In the genomic region with DNA sequence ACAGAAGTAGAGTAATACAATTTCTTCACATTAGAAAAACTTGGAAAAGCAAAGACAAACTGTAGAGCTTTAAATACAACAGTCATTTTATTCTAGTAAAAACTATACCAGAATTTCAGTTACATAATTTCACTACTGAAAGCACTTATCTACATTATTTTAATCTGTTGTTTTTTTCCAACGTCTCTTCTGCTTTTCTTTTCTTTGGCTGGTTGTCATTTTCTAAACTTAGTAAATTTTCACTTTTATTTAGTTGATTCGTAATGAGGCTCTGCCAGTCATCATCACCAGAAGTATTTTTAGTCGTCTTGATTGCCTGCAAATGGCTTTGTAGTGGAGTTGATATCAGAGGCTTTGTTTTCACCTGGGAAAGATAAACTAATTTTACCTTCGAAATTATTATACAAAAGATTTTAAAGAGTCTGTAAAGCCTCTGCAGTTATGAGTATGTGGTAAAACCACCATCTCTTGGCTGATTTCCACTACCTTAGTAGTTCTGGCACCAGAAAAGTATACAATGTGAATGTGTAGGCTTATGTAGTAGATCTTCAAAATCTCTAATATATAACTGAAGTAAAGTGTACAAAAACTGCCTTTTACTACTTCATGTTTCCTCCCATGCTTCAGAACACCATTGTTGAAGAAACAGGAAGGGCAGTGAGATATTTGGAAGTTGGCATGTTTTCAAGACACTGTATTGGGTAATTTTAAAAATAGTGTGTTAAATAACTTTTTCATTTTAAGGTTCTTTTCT, we compare ENCODE assay signal across 17 cellular contexts. TPM values are rescaled to one million over a fixed set of nuclear protein-coding genes. Genes with fewer than 3 reads are reported as not detected.
DNase-seq lines count a peak whose midpoint lies in the region; ATAC-seq and TF ChIP-seq lines count a peak whose summit lies in the region.
"Had no signal": no experiment of that assay in that cellular context is flagged by ENCODE, and none has a peak within 500 bp of the region (broad histone marks: within the 10 kb centered on the region; RNA-seq: fewer than 3 reads in every experiment).

No MANE protein-coding gene starts in this region.

- TF ChIP-seq POLR2A in gastroesophageal sphincter (IDR thresholded peaks at IDR 0.05) = no peak
- TF ChIP-seq POLR2A in transverse colon (IDR thresholded peaks at IDR 0.05) = no peak

- in situ Hi-C loops in transverse colon (cut with MboI; ENCODE audit: low pct_ligation_motif_present in 1 of 4, low pct_unique_long_range_greater_than_20kb in 1 of 4, low sequenced_read_pairs in 3 of 4) = loop anchor here in 1 of 4 donors (25.0 kb wide), 1 partner anchor 291 kb away; no protein-coding TSS in a partner anchor

- no peak overlapping the region for H2AFZ ChIP-seq in ACC112 (ENCODE audit: low read length, unreplicated experiment)
- H2AFZ ChIP-seq: hepatocyte had no signal

- peaks cover 3 to 11% (median 4%) of the 10 kb centered on the region in 7 donors for H3K9me3 Mint-ChIP-seq in CD14-positive monocyte
- peaks cover 5% of the 10 kb centered on the region for H3K9me3 Mint-ChIP-seq in activated T-helper 17 cell treated with anti-CD3 and anti-CD28 coated beads, Interleukin-2, amount 50 U/mL, for 72 hours
- peaks cover 9% of the 10 kb centered on the region for H3K9me3 Mint-ChIP-seq in endodermal cell

- no peak overlapping the region for H3K4me3 Mint-ChIP-seq in CD14-positive monocyte
- H3K4me3 Mint-ChIP-seq in activated T-helper 17 cell treated with anti-CD3 and anti-CD28 coated beads, Interleukin-2, amount 50 U/mL, for 72 hours = no peak overlapping the region
- no peak overlapping the region for H3K4me3 Mint-ChIP-seq in endodermal cell

- WGBS in gastroesophageal sphincter (ENCODE audit: low coverage in 1 of 2), 2 donors = 17 to 40% methylated on average over 4 of the region's 4 CpGs
- 94% methylated on average over 3 of the region's 4 CpGs; no CpG with 5 or more reads in 1 of the 2 experiments for WGBS in endodermal cell (ENCODE audit: insufficient coverage in 1 of 2, insufficient read length in 1 of 2), 2 experiments
- 39 to 52% methylated on average over 4 of the region's 4 CpGs for WGBS in transverse colon (ENCODE audit: low coverage in 1 of 2), 2 donors

- no peaks in the 10 kb centered on the region for H3K27me3 ChIP-seq in ACC112 (ENCODE audit: insufficient read depth, low read length)
- H3K27me3 ChIP-seq in gastroesophageal sphincter = no peaks in the 10 kb centered on the region
- no peaks in the 10 kb centered on the region for H3K27me3 ChIP-seq in endodermal cell (ENCODE audit: control insufficient read depth, insufficient read depth, low read length, poor library complexity, severe bottlenecking)
- H3K27me3 ChIP-seq in transverse colon = no peaks in the 10 kb centered on the region
- H3K27me3 ChIP-seq: hepatocyte, ovary, thyroid gland had no signal

- DNase-seq in CD14-positive monocyte (ENCODE audit: low spot score) (no peak), fibroblast of the aortic adventitia (ENCODE audit: low read depth) (peak; percentile 52), endodermal cell (no peak), transverse colon (no peak)
- DNase-seq: DMS79 treated with DMSO at 0.1 percent for 48 hours; erythroblast; NCI-H526 treated with DMSO at 0.1 percent for 48 hours; OCI-M1; ovary; stimulated activated CD4-positive, alpha-beta T cell treated with anti-CD3 and anti-CD28 coated beads, Interleukin-4, amount 100 ng/mL, for 4 hours; thyroid gland had no signal

- H3K4me3 ChIP-seq in ACC112 (ENCODE audit: low read depth, low read length) = no peak overlapping the region
- H3K4me3 ChIP-seq in fibroblast of the aortic adventitia (ENCODE audit: low read depth, low read length) = no peak overlapping the region
- no peak overlapping the region for H3K4me3 ChIP-seq in gastroesophageal sphincter
- H3K4me3 ChIP-seq in endodermal cell (ENCODE audit: low read length) = no peak overlapping the region
- H3K4me3 ChIP-seq in transverse colon = no peak overlapping the region
- H3K4me3 ChIP-seq: coronary artery, hepatocyte, ovary, thyroid gland had no signal

- peaks cover under 1% of the 10 kb centered on the region for H3K79me2 ChIP-seq in ACC112 (ENCODE audit: control insufficient read depth, insufficient read depth, low read length, unreplicated experiment)
- H3K79me2 ChIP-seq: hepatocyte had no signal

- no peak overlapping the region for H3K9ac ChIP-seq in endodermal cell (ENCODE audit: extremely low read depth, low read length, poor library complexity, severe bottlenecking)

- peaks cover 5% of the 10 kb centered on the region for H3K4me1 ChIP-seq in ACC112 (ENCODE audit: control insufficient read depth, insufficient read depth, low read length, unreplicated experiment)
- peaks cover 0 to 9% (median 0%) of the 10 kb centered on the region in 3 donors for H3K4me1 ChIP-seq in gastroesophageal sphincter
- peaks cover 3% of the 10 kb centered on the region for H3K4me1 ChIP-seq in endodermal cell (ENCODE audit: control insufficient read depth, insufficient read depth, low read length)
- peaks cover 0 to 10% (median 0%) of the 10 kb centered on the region in 4 donors for H3K4me1 ChIP-seq in transverse colon
- H3K4me1 ChIP-seq: thyroid gland had no signal

- H3K36me3 Mint-ChIP-seq in CD14-positive monocyte = peaks cover 48 to 57% of the 10 kb centered on the region in 2 donors
- H3K36me3 Mint-ChIP-seq in activated T-helper 17 cell treated with anti-CD3 and anti-CD28 coated beads, Interleukin-2, amount 50 U/mL, for 72 hours (ENCODE audit: low read depth) = peaks cover 88% of the 10 kb centered on the region
- H3K36me3 Mint-ChIP-seq in endodermal cell (ENCODE audit: low read depth) = peaks cover 55% of the 10 kb centered on the region

- H3K36me3 ChIP-seq in ACC112 (ENCODE audit: insufficient read depth, low read length) (peaks cover 65% of the 10 kb centered on the region), gastroesophageal sphincter (peaks cover 4 to 74% of the 10 kb centered on the region in 2 donors), endodermal cell (ENCODE audit: control insufficient read depth, insufficient read depth, low read length) (peaks cover 80% of the 10 kb centered on the region), transverse colon (peaks cover 0 to 60% (median 20%) of the 10 kb centered on the region in 4 donors)
- H3K36me3 ChIP-seq: ovary had no signal

- ATAC-seq in activated T-helper 17 cell treated with anti-CD3 and anti-CD28 coated beads, Interleukin-2, amount 50 U/mL, for 72 hours (replicated peaks) = no peak
- ATAC-seq in gastroesophageal sphincter = no peak

- intact Hi-C loops in CD14-positive monocyte (cut with micrococcal nuclease) (no loop called here), transverse colon (cut with DNase I; ENCODE audit: low total_unique reads) (no loop called here)

- H3K27ac ChIP-seq in ACC112 (ENCODE audit: low read depth, low read length) = peak overlapping the region; percentile 2
- H3K27ac ChIP-seq in gastroesophageal sphincter = no peak overlapping the region
- no peak overlapping the region for H3K27ac ChIP-seq in endodermal cell (ENCODE audit: low read depth, low read length)
- H3K27ac ChIP-seq in transverse colon = no peak overlapping the region
- H3K27ac ChIP-seq: C4-2B, coronary artery, hepatocyte, thyroid gland had no signal

- no peaks in the 10 kb centered on the region for H3K27me3 Mint-ChIP-seq in CD14-positive monocyte (ENCODE audit: low read depth in 3 of 3)
- no peaks in the 10 kb centered on the region for H3K27me3 Mint-ChIP-seq in activated T-helper 17 cell treated with anti-CD3 and anti-CD28 coated beads, Interleukin-2, amount 50 U/mL, for 72 hours
- no peaks in the 10 kb centered on the region for H3K27me3 Mint-ChIP-seq in endodermal cell (ENCODE audit: insufficient read depth)

- peak overlapping the region in 6 of 7 donors; percentile 11 to 91 (median 41) for H3K27ac Mint-ChIP-seq in CD14-positive monocyte
- H3K27ac Mint-ChIP-seq in activated T-helper 17 cell treated with anti-CD3 and anti-CD28 coated beads, Interleukin-2, amount 50 U/mL, for 72 hours = peak overlapping the region; percentile 10
- H3K27ac Mint-ChIP-seq in endodermal cell = no peak overlapping the region

- H3K9me3 ChIP-seq in gastroesophageal sphincter (no peaks in the 10 kb centered on the region), endodermal cell (ENCODE audit: control insufficient read depth, low read length) (peaks cover 6% of the 10 kb centered on the region), transverse colon (no peaks in the 10 kb centered on the region)
- H3K9me3 ChIP-seq: ovary, thyroid gland had no signal

- TF ChIP-seq EP300 in gastroesophageal sphincter (IDR thresholded peaks at IDR 0.05) = no peak
- TF ChIP-seq EP300 in transverse colon (IDR thresholded peaks at IDR 0.05; ENCODE audit: low read depth) = no peak

- H3K4me1 Mint-ChIP-seq in CD14-positive monocyte (peaks cover 18% of the 10 kb centered on the region), endodermal cell (peaks cover 7% of the 10 kb centered on the region)
- H3K4me1 Mint-ChIP-seq in activated T-helper 17 cell treated with anti-CD3 and anti-CD28 coated beads, Interleukin-2, amount 50 U/mL, for 72 hours = no peaks in the 10 kb centered on the region

- TF ChIP-seq CTCF in CD14-positive monocyte (IDR thresholded peaks at IDR 0.05) (no peak), fibroblast of the aortic adventitia (IDR thresholded peaks at IDR 0.05; ENCODE audit: insufficient read depth, low read length) (no peak), gastroesophageal sphincter (IDR thresholded peaks at IDR 0.05) (no peak), endodermal cell (conservative IDR thresholded peaks at IDR 0.05) (no peak), transverse colon (IDR thresholded peaks at IDR 0.05) (no peak)

RNA-seq across cellular contexts. Expression of a gene that starts 19.2 kb away (rescaled TPM):
- polyA plus RNA-seq in CD14-positive monocyte = 100 to 1,000 TPM; 248 to 316 TPM
- 100 to 1,000 TPM; 250 to 349 TPM for total RNA-seq in activated T-helper 17 cell treated with anti-CD3 and anti-CD28 coated beads, Interleukin-2, amount 50 U/mL, for 72 hours
- 575 and 1,709 TPM in 2 replicates for total RNA-seq in fibroblast of the aortic adventitia (ENCODE audit: low replicate concordance)
- total RNA-seq in gastroesophageal sphincter = 100 to 1,000 TPM; 302 to 431 (median 403) TPM
- total RNA-seq in endodermal cell = 100 to 1,000 TPM; 237 to 269 TPM
- polyA plus RNA-seq in endodermal cell (2013, experiment 1 of 2) = 364 TPM
- 310 TPM for polyA plus RNA-seq in endodermal cell (2013, experiment 2 of 2)
- 100 to 1,000 TPM in 2 of 4 donors, 10 to 100 TPM in 2; 34.4 to 235 (median 147) TPM for total RNA-seq in transverse colon
